In the genomic region with DNA sequence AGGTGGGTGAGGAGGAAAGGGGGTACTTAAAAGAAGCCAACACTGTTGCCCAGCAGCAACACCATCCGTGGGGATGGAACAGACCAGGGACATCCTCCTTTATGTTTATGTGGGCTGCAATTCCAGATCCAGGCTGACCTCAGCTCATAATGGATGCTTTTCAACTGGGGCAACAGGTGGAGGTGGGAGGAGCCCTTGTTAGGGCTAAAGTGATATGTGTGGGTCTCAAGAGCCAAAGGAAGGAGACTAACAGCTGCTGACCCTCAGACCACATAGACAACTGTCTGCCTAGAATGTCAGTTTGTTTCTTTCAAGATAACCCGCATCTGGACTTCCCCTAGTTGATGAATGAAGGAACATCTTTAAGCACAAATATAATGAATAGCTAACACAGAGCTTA, we compare ENCODE assay signal across 13 cellular contexts. TPM values are rescaled to one million over a fixed set of nuclear protein-coding genes. Genes with fewer than 3 reads are reported as not detected.
DNase-seq lines count a peak whose midpoint lies in the region; ATAC-seq and TF ChIP-seq lines count a peak whose summit lies in the region.
"Had no signal": no experiment of that assay in that cellular context is flagged by ENCODE, and none has a peak within 500 bp of the region (broad histone marks: within the 10 kb centered on the region; RNA-seq: fewer than 3 reads in every experiment).

No MANE protein-coding gene starts in this region.

- no peak overlapping the region for H3K27ac Mint-ChIP-seq in MCF 10A (ENCODE audit: low read depth, unreplicated experiment)
- peak overlapping the region; percentile 62 for H3K27ac Mint-ChIP-seq in memory B cell

- H3K27me3 Mint-ChIP-seq in MCF 10A (ENCODE audit: insufficient read depth, unreplicated experiment) (no peaks in the 10 kb centered on the region), memory B cell (no peaks in the 10 kb centered on the region)

- peaks cover 55% of the 10 kb centered on the region for H3K36me3 Mint-ChIP-seq in MCF 10A (ENCODE audit: insufficient read depth, unreplicated experiment)
- H3K36me3 Mint-ChIP-seq in memory B cell = peaks cover 9% of the 10 kb centered on the region

- peak overlapping the region; percentile 77 for H3K4me3 Mint-ChIP-seq in MCF 10A (ENCODE audit: unreplicated experiment)
- H3K4me3 Mint-ChIP-seq in memory B cell = peak overlapping the region; percentile 53

- CTCF ChIA-PET in MCF 10A (lab: Yijun Ruan, JAX) = interaction anchor here (0.6 to 0.9 kb wide), 2 partner anchors 14 to 112 kb away, joined by 3 read pairs; no protein-coding TSS in a partner anchor

- BruUV-seq in MCF 10A (replicated peaks; lab: Mats Ljungman, UMichigan) = no TSS peak

- H3K9me3 ChIP-seq in breast epithelium = no peaks in the 10 kb centered on the region
- H3K9me3 ChIP-seq: BLaER1 had no signal

- peaks cover 0 to 10% of the 10 kb centered on the region in 2 donors for H3K4me1 ChIP-seq in breast epithelium

- intact Hi-C loops in MCF 10A (cut with micrococcal nuclease) = loop anchor here (5.0 kb wide), 1 partner anchor 114 kb away; no protein-coding TSS in a partner anchor
- intact Hi-C loops in breast epithelium (cut with DNase I; ENCODE audit: low total_unique reads) = loop anchor here (10.0 kb wide), 2 partner anchors 154 to 244 kb away; partner anchors contain the start of genes BHLHA9 and TRARG1

- H3K9me3 Mint-ChIP-seq in MCF 10A (ENCODE audit: unreplicated experiment) = no peaks in the 10 kb centered on the region
- H3K9me3 Mint-ChIP-seq in memory B cell = no peaks in the 10 kb centered on the region

- POLR2A ChIA-PET in MCF 10A (lab: Yijun Ruan, JAX) = interaction anchor here (0.8 to 2.8 kb wide), 6 partner anchors 10 to 62 kb away, joined by 3 to 6 read pairs (median 4); no protein-coding TSS in a partner anchor

- no peaks in the 10 kb centered on the region for H3K36me3 ChIP-seq in breast epithelium

- no peaks in the 10 kb centered on the region for H3K27me3 ChIP-seq in breast epithelium
- H3K27me3 ChIP-seq: BLaER1 had no signal

- H3K27ac ChIP-seq in breast epithelium (no peak overlapping the region), VCaP (peak overlapping the region; percentile 96; the same call in 1 of the 2 replicates)
- H3K27ac ChIP-seq: BLaER1 had no signal

- H3K4me3 ChIP-seq in breast epithelium = no peak overlapping the region
- H3K4me3 ChIP-seq: BLaER1 had no signal

- no peak for TF ChIP-seq POLR2A in breast epithelium (IDR thresholded peaks at IDR 0.05)

- TF ChIP-seq CTCF in MCF 10A (IDR thresholded peaks at IDR 0.05; ENCODE audit: unreplicated experiment) (no peak), breast epithelium (IDR thresholded peaks at IDR 0.05) (no peak), VCaP (conservative IDR thresholded peaks at IDR 0.05) (no peak)

- no peak for DNase-seq in MCF 10A (ENCODE audit: unreplicated experiment)
- no peak for DNase-seq in breast epithelium (ENCODE audit: low spot score in 2 of 2)
- DNase-seq in memory B cell (ENCODE audit: low spot score in 2 of 2) = no peak
- DNase-seq in effector CD8-positive, alpha-beta T cell (lab: John Stamatoyannopoulos, UW) = no peak
- no peak for DNase-seq in NCI-H2081 (lab: John Stamatoyannopoulos, UW)
- DNase-seq in stimulated activated CD4-positive, alpha-beta T cell treated with anti-CD3 and anti-CD28 coated beads, Interleukin-1b, Interleukin-23, amount 100 ng/mL, for 48 hours = no peak
- DNase-seq: dermis blood vessel endothelial cell; OCI-M1; stimulated activated CD4-positive, alpha-beta T cell treated with anti-CD3 and anti-CD28 coated beads, Interleukin-2, amount 100 ng/mL, for 48 hours; stimulated activated naive CD4-positive, alpha-beta T cell treated with Interleukin-2 at 50 U/mL for 16 hours had no signal

- ATAC-seq in memory B cell (ENCODE audit: low read depth) (no peak), HG03439 (IDR thresholded peaks at IDR 0.05; ENCODE audit: unreplicated experiment) (no peak)

- H3K4me1 Mint-ChIP-seq in MCF 10A (ENCODE audit: insufficient read depth, unreplicated experiment) (peaks cover 5% of the 10 kb centered on the region), memory B cell (peaks cover 10% of the 10 kb centered on the region)

RNA-seq across cellular contexts. Expression of gene INPP5K, which starts 2.0 kb away (rescaled TPM):
- total RNA-seq in MCF 10A (2022) (25.5 and 28.9 TPM in 2 replicates), breast epithelium (100 to 1,000 TPM in 1 of 3 donors, 10 to 100 TPM in 2; 75.2 to 177 (median 88.8) TPM)

RNA-seq across cellular contexts. Expression of gene MYO1C, which starts 25.9 kb away (rescaled TPM):
- total RNA-seq in MCF 10A (2022) = 175 and 216 TPM in 2 replicates
- 100 to 1,000 TPM in 2 of 3 donors, 10 to 100 TPM in 1; 99.5 to 235 (median 137) TPM for total RNA-seq in breast epithelium

RNA-seq across cellular contexts. Expression of gene PITPNA, which starts 44.2 kb away (rescaled TPM):
- 79.6 and 99.8 TPM in 2 replicates for total RNA-seq in MCF 10A (2022)
- 10 to 100 TPM; 24.6 to 37.7 (median 28.8) TPM for total RNA-seq in breast epithelium
